In genomic region chr11:2788751-2789140, GRCh38 we compare ENCODE assay signal across 10 cellular contexts.
DNase-seq lines count a peak whose midpoint lies in the region; ATAC-seq and TF ChIP-seq lines count a peak whose summit lies in the region.
"Had no signal": no experiment of that assay in that cellular context is flagged by ENCODE, and none has a peak within 500 bp of the region (broad histone marks: within the 10 kb centered on the region; RNA-seq: fewer than 3 reads in every experiment).

No MANE protein-coding gene starts in this region.

- H3K4me1 Mint-ChIP-seq in nephron progenitor cell, result peaks cover 31% of the 10 kb centered on the region

- no peaks in the 10 kb centered on the region for H3K36me3 ChIP-seq in transverse colon

- in situ Hi-C loops in transverse colon (cut with MboI; ENCODE audit: low pct_ligation_motif_present in 1 of 4, low pct_unique_long_range_greater_than_20kb in 1 of 4, low sequenced_read_pairs in 3 of 4), result no loop called here

- DNase-seq in activated gamma-delta T cell treated with Interleukin-2 at 50 U/mL for 16 hours, result peak; percentile 2
- DNase-seq in activated gamma-delta T cell (lab: John Stamatoyannopoulos, UW), result no peak
- peak; percentile 13 for DNase-seq in Right ventricle myocardium superior
- DNase-seq in nephron progenitor cell, result no peak
- peak; percentile 7 for DNase-seq in transverse colon
- no peak for DNase-seq in GM19238 (ENCODE audit: insufficient read length, low spot score)
- no peak for DNase-seq in NCI-H1694 treated with DMSO at 0.1 percent for 48 hours (lab: John Stamatoyannopoulos, UW)
- DNase-seq: NCI-H1417 treated with DMSO at 0.1 percent for 48 hours had no signal

- ATAC-seq in Right ventricle myocardium superior (ENCODE audit: poor library complexity) (no peak), GM18861 (IDR thresholded peaks at IDR 0.05; ENCODE audit: unreplicated experiment) (no peak)

- peaks cover 17% of the 10 kb centered on the region for H3K27me3 Mint-ChIP-seq in nephron progenitor cell (ENCODE audit: low read depth, poor library complexity)

- 48% methylated on average over 7 of the region's 9 CpGs; no CpG with 5 or more reads in 1 of the 2 donors for WGBS in transverse colon (ENCODE audit: low coverage in 1 of 2), 2 donors

- H3K36me3 Mint-ChIP-seq in nephron progenitor cell (ENCODE audit: low read depth), result peaks cover 8% of the 10 kb centered on the region

- H3K27me3 ChIP-seq in transverse colon, result no peaks in the 10 kb centered on the region

- no peak for TF ChIP-seq POLR2A in transverse colon (IDR thresholded peaks at IDR 0.05)

- H3K4me3 ChIP-seq in transverse colon, result no peak overlapping the region

- H3K27ac Mint-ChIP-seq in nephron progenitor cell, result no peak overlapping the region
- H3K27ac Mint-ChIP-seq: IgD-negative memory B cell had no signal

- intact Hi-C loops in Right ventricle myocardium superior (cut with DNase I) (no loop called here), transverse colon (cut with DNase I; ENCODE audit: low total_unique reads) (no loop called here)

- no peak for TF ChIP-seq EP300 in transverse colon (IDR thresholded peaks at IDR 0.05; ENCODE audit: low read depth)

- no peak overlapping the region for H3K27ac ChIP-seq in transverse colon

- peaks cover 0 to 13% (median 7%) of the 10 kb centered on the region in 4 donors for H3K4me1 ChIP-seq in transverse colon

- no peaks in the 10 kb centered on the region for H3K9me3 ChIP-seq in transverse colon

- H3K9me3 Mint-ChIP-seq in nephron progenitor cell, result peaks cover 25% of the 10 kb centered on the region

- peak overlapping the region; percentile 70 for H3K4me3 Mint-ChIP-seq in nephron progenitor cell

- TF ChIP-seq CTCF in nephron progenitor cell (IDR thresholded peaks at IDR 0.05) (no peak), transverse colon (IDR thresholded peaks at IDR 0.05) (no peak)

Comparison
In these comparisons a context has a peak if more than half of its experiments do, and no peak if none do; other contexts are left out.
1. DNase-seq: peak in activated gamma-delta T cell treated with Interleukin-2 at 50 U/mL for 16 hours (single experiment), Right ventricle myocardium superior (single experiment) and transverse colon (single experiment); none in activated gamma-delta T cell (single experiment), nephron progenitor cell (single experiment), GM19238 (single experiment) and NCI-H1694 treated with DMSO at 0.1 percent for 48 hours (single experiment).